ENCODE assay signal across 10 cellular contexts in the genomic region with DNA sequence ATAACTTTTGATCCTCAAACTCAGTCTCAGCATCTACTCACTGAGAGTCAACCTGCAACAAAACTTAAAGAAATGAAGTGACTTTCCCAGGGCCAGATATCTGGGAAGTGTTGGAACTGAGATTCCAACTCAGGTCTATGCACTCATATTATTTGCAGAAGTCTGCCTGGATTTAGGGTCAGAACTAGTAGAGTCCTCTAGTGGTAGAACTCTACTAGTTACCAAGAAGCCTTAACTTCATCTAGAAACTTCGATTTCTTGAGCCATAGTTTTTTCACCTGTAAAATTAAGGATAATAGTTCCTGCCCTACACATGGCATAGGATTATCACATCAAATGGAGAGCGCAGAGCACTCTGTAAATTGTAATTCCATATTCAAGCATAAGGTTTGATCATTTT. TPM values are rescaled to one million over a fixed set of nuclear protein-coding genes. Genes with fewer than 3 reads are reported as not detected.
A peak's percentile ranks its signal among the peaks of the same experiment; 100 is the strongest.
DNase-seq lines count a peak whose midpoint lies in the region; ATAC-seq, FAIRE-seq and TF ChIP-seq lines count a peak whose summit lies in the region.
"Had no signal": no experiment of that assay in that cellular context is flagged by ENCODE, and none has a peak within 500 bp of the region (broad histone marks: within the 10 kb centered on the region; RNA-seq: fewer than 3 reads in every experiment).

No MANE protein-coding gene starts in this region.

- H3K23me2 ChIP-seq in H1 (ENCODE audit: low read depth, low read length) = no peaks in the 10 kb centered on the region

- H3K27ac ChIP-seq in H1 (ENCODE audit: low read depth, low read length) (no peak overlapping the region), pancreas (no peak overlapping the region)

- no peak overlapping the region for H4K5ac ChIP-seq in H1 (ENCODE audit: insufficient read length, low read depth, low read length)

- TF ChIP-seq POLR2A in H1 (IDR thresholded peaks at IDR 0.05; ENCODE audit: control extremely low read depth in 1 of 2, low read depth in 2 of 2, low read length in 2 of 2) = no peak

- no peak overlapping the region for H2AFZ ChIP-seq in H1 (ENCODE audit: low read length)

- no peak for TF ChIP-seq EP300 in H1 (IDR thresholded peaks at IDR 0.05; ENCODE audit: borderline replicate concordance in 1 of 2, low read depth in 2 of 2, low read length in 2 of 2)

- no peaks in the 10 kb centered on the region for H4K20me1 ChIP-seq in H1 (replicated peaks in 1 of 2; ENCODE audit: control insufficient read depth in 1 of 2, insufficient read depth in 2 of 2, low read length in 2 of 2)

- H2BK5ac ChIP-seq in H1 (ENCODE audit: low read depth, low read length) = no peak overlapping the region

- no peaks in the 10 kb centered on the region for H3K79me2 ChIP-seq in H1 (ENCODE audit: control insufficient read depth in 1 of 2, insufficient read depth in 2 of 2, low read length in 2 of 2)

- H4K8ac ChIP-seq in H1 (ENCODE audit: extremely low read depth, insufficient read depth, low read length) = no peak overlapping the region

- no peaks in the 10 kb centered on the region for H3K9me3 ChIP-seq in H1 (ENCODE audit: insufficient read depth in 2 of 2, low read depth in 1 of 2, low read length in 1 of 2)
- H3K9me3 ChIP-seq in pancreas = no peaks in the 10 kb centered on the region

- H3K14ac ChIP-seq in H1 (ENCODE audit: insufficient read length) = no peak overlapping the region

- POLR2A ChIA-PET in GM10248 (lab: Yijun Ruan, JAX) (no interaction called here), H1 (lab: Charles Lee; ENCODE audit: partially characterized antibody) (no interaction called here)

- H2BK120ac ChIP-seq in H1 (replicated peaks; ENCODE audit: low read depth, low read length) = no peak overlapping the region

- TF ChIP-seq CTCF in GM10248 (IDR thresholded peaks at IDR 0.05; ENCODE audit: control extremely low read depth, extremely low read depth, low read depth, missing control alignments) (peak; percentile 8), H1 (IDR thresholded peaks at IDR 0.05; ENCODE audit: control extremely low read depth in 1 of 3, insufficient read depth in 1 of 3, low read depth in 1 of 3, low read length in 3 of 3) (peak in 2 of 3 experiments; percentile 22 to 39; a peak in 2 of 4 replicates), pancreas (IDR thresholded peaks at IDR 0.05) (peak in 3 of 4 donors; percentile 9 to 19 (median 11))

- CTCF ChIA-PET in GM10248 (lab: Yijun Ruan, JAX) (interaction anchor here (0.9 to 1.4 kb wide), 2 partner anchors 26 to 27 kb away, joined by 3 to 4 read pairs; no protein-coding TSS in a partner anchor), H1 (lab: Charles Lee; ENCODE audit: partially characterized antibody) (interaction anchor here (0.6 to 2.0 kb wide), 6 partner anchors 9 to 111 kb away, joined by 3 to 5 read pairs (median 4); a partner anchor contains a TSS)

- H3K23ac ChIP-seq in H1 (ENCODE audit: insufficient read length) = no peak overlapping the region

- WGBS in H1 (ENCODE audit: extremely low coverage in 1 of 2, insufficient coverage in 1 of 2, insufficient read length in 1 of 2, insufficient replicate concordance in 2 of 2, low coverage in 1 of 2, low lambda C conversion rate in 2 of 2, missing lambda C conversion rate in 1 of 2), 2 experiments = 72% methylated on average over 2 of the region's 2 CpGs; no CpG with 5 or more reads in 1 of the 2 experiments
- 41 to 52% methylated on average over 2 of the region's 2 CpGs for WGBS in pancreas, 2 donors

- FAIRE-seq in H1 (lab: Jason Lieb, UNC) (no peak), pancreas (lab: Jason Lieb, UNC) (no peak)

- H3K4me2 ChIP-seq in H1 (ENCODE audit: insufficient read depth in 1 of 2, low read depth in 2 of 2, low read length in 2 of 2) = no peak overlapping the region

- peak; percentile 48 to 52 for TF ChIP-seq RAD21 in H1 (IDR thresholded peaks at IDR 0.05 in 1 of 2, conservative IDR thresholded peaks at IDR 0.05 in 1 of 2; ENCODE audit: low read depth in 2 of 2, low read length in 2 of 2)

- no peak overlapping the region for H2BK20ac ChIP-seq in H1 (ENCODE audit: low read length)

- no peak overlapping the region for H2BK15ac ChIP-seq in H1 (ENCODE audit: low read length)

- H3K4me3 ChIP-seq in H1 (ENCODE audit: extremely low read depth in 1 of 4, insufficient read depth in 2 of 4, low read depth in 3 of 4, low read length in 4 of 4) (no peak overlapping the region), pancreas (no peak overlapping the region)

- no peaks in the 10 kb centered on the region for H3K36me3 ChIP-seq in H1 (ENCODE audit: control insufficient read depth in 2 of 4, insufficient read depth in 4 of 4, low read length in 3 of 4)
- no peaks in the 10 kb centered on the region for H3K36me3 ChIP-seq in pancreas

- H2AK5ac ChIP-seq in H1 (ENCODE audit: low read depth, low read length) = no peak overlapping the region

- H3K27me3 ChIP-seq in H1 (replicated peaks in 1 of 4; ENCODE audit: control insufficient read depth in 3 of 4, extremely low read depth in 1 of 4, insufficient read depth in 3 of 4, low read length in 3 of 4) (no peaks in the 10 kb centered on the region), pancreas (no peaks in the 10 kb centered on the region)

- H4K91ac ChIP-seq in H1 (replicated peaks; ENCODE audit: insufficient read length, low read length) = no peak overlapping the region

- no peak overlapping the region for H2BK12ac ChIP-seq in H1 (ENCODE audit: low read depth, low read length)

- intact Hi-C loops in pancreas (cut with DNase I) = no loop called here

- H3K4ac ChIP-seq in H1 (replicated peaks; ENCODE audit: insufficient read length, low read depth, low read length) = no peak overlapping the region

- no peak overlapping the region for H3K56ac ChIP-seq in H1 (replicated peaks; ENCODE audit: insufficient read length, low read depth, low read length)

- DNase-seq in GM10248 (ENCODE audit: extremely low spot score) (no peak), NCI-H69 (lab: John Stamatoyannopoulos, UW) (peak; percentile 2), H1 (ENCODE audit: low read depth in 1 of 2, low spot score in 2 of 2) (no peak), pancreas (no peak), HT-29 (ENCODE audit: low spot score) (no peak)
- no peak for DNase-seq in stimulated activated CD4-positive, alpha-beta T cell treated with anti-CD3 and anti-CD28 coated beads, Interleukin-2, amount 100 ng/mL, for 48 hours
- DNase-seq: activated CD8-positive, alpha-beta memory T cell treated with anti-CD3 and anti-CD28 coated beads, Interleukin-2, amount 10 ng/mL, durations not matched to agents 7 days and 5 days; NCI-H774 had no signal

- no peak overlapping the region for H3K18ac ChIP-seq in H1 (ENCODE audit: extremely low read depth, low read length)

- H3K9ac ChIP-seq in H1 (replicated peaks in 1 of 4; ENCODE audit: extremely low read depth in 1 of 4, low read depth in 3 of 4, low read length in 3 of 4) = no peak overlapping the region

- no peaks in the 10 kb centered on the region for H3K79me1 ChIP-seq in H1 (ENCODE audit: low read depth, low read length)

- H3K4me1 ChIP-seq in H1 (replicated peaks in 1 of 4; ENCODE audit: control insufficient read depth in 3 of 4, insufficient read depth in 4 of 4, low read length in 3 of 4) (no peaks in the 10 kb centered on the region), pancreas (no peaks in the 10 kb centered on the region)

- ATAC-seq in pancreas = peak in 3 of 4 donors; percentile 45 to 64 (median 51)
- no peak for ATAC-seq in GM21619 (IDR thresholded peaks at IDR 0.05; ENCODE audit: unreplicated experiment)
- no peak for ATAC-seq in GM19452 (IDR thresholded peaks at IDR 0.05; ENCODE audit: unreplicated experiment)
- ATAC-seq: activated CD8-positive, alpha-beta memory T cell treated with anti-CD3 and anti-CD28 coated beads, Interleukin-2, amount 10 ng/mL, durations not matched to agents 7 days and 5 days had no signal

RNA-seq across cellular contexts. Expression of a gene that starts 23.4 kb away (rescaled TPM):
- not detected in 2 replicates for total RNA-seq in H1 (2021; fragmentation: NEBNext Ultra II Directional; extraction: Animal tissue kit (Norgen Biotek cat#: 25700))
- polyA plus RNA-seq in H1 (2011; rRNA removed) (not detected in 2 replicates), pancreas (under 1 TPM in 1 of 2 donors, not detected in 1; 0.08 TPM)
- polyA plus RNA-seq in H1 (2011; cell fraction: cytosol; rRNA removed) = not detected
- not detected for polyA plus RNA-seq in H1 (2011; cell fraction: nucleus; rRNA removed)
- polyA plus RNA-seq in H1 (2012, experiment 1 of 2) = not detected in 4 replicates
- not detected for polyA plus RNA-seq in H1 (2012, experiment 2 of 2)
- not detected for polyA plus RNA-seq in H1 (2013, experiment 1 of 2)
- not detected for polyA plus RNA-seq in H1 (2013, experiment 2 of 2)
- not detected in 2 replicates for polyA minus RNA-seq in H1 (2011; rRNA and poly(A)+ RNA removed)
- not detected for polyA minus RNA-seq in H1 (2011; cell fraction: cytosol; rRNA and poly(A)+ RNA removed)
- not detected for polyA minus RNA-seq in H1 (2011; cell fraction: nucleus; rRNA and poly(A)+ RNA removed)
- not detected for total RNA-seq in pancreas
- total RNA-seq in HT-29 (2014; rRNA removed; shearing (Covaris generic)) = not detected in 2 replicates
- total RNA-seq: activated CD8-positive, alpha-beta memory T cell treated with anti-CD3 and anti-CD28 coated beads, Interleukin-2, amount 10 ng/mL, durations not matched to agents 7 days and 5 days had no signal

RNA-seq across cellular contexts. Expression of a gene that starts 28.2 kb away (rescaled TPM):
- not detected in 2 replicates for total RNA-seq in H1 (2021; fragmentation: NEBNext Ultra II Directional; extraction: Animal tissue kit (Norgen Biotek cat#: 25700))
- polyA plus RNA-seq in H1 (2011; rRNA removed) = not detected in 2 replicates
- polyA plus RNA-seq in H1 (2011; cell fraction: cytosol; rRNA removed) = not detected
- polyA plus RNA-seq in H1 (2011; cell fraction: nucleus; rRNA removed) = not detected
- not detected in 4 replicates for polyA plus RNA-seq in H1 (2012, experiment 1 of 2)
- polyA plus RNA-seq in H1 (2012, experiment 2 of 2) = not detected
- polyA plus RNA-seq in H1 (2013, experiment 1 of 2) = not detected
- polyA plus RNA-seq in H1 (2013, experiment 2 of 2) = not detected
- not detected in 2 replicates for polyA minus RNA-seq in H1 (2011; rRNA and poly(A)+ RNA removed)
- polyA minus RNA-seq in H1 (2011; cell fraction: cytosol; rRNA and poly(A)+ RNA removed) = not detected
- not detected for polyA minus RNA-seq in H1 (2011; cell fraction: nucleus; rRNA and poly(A)+ RNA removed)
- total RNA-seq in pancreas = not detected
- polyA plus RNA-seq in pancreas = not detected
- total RNA-seq in HT-29 (2014; rRNA removed; shearing (Covaris generic)) = not detected in 2 replicates
- total RNA-seq: activated CD8-positive, alpha-beta memory T cell treated with anti-CD3 and anti-CD28 coated beads, Interleukin-2, amount 10 ng/mL, durations not matched to agents 7 days and 5 days had no signal

RNA-seq across cellular contexts. Expression of a gene that starts 45.1 kb away (rescaled TPM):
- total RNA-seq in H1 (2021; fragmentation: NEBNext Ultra II Directional; extraction: Animal tissue kit (Norgen Biotek cat#: 25700)) = not detected in 2 replicates
- polyA plus RNA-seq in H1 (2011; rRNA removed) (not detected in 2 replicates), pancreas (not detected)
- polyA plus RNA-seq in H1 (2011; cell fraction: cytosol; rRNA removed) = not detected
- polyA plus RNA-seq in H1 (2011; cell fraction: nucleus; rRNA removed) = not detected
- polyA plus RNA-seq in H1 (2012, experiment 1 of 2) = not detected in 4 replicates
- polyA plus RNA-seq in H1 (2012, experiment 2 of 2) = not detected
- polyA plus RNA-seq in H1 (2013, experiment 1 of 2) = not detected
- polyA plus RNA-seq in H1 (2013, experiment 2 of 2) = not detected
- polyA minus RNA-seq in H1 (2011; rRNA and poly(A)+ RNA removed) = not detected in 2 replicates
- not detected for polyA minus RNA-seq in H1 (2011; cell fraction: cytosol; rRNA and poly(A)+ RNA removed)
- polyA minus RNA-seq in H1 (2011; cell fraction: nucleus; rRNA and poly(A)+ RNA removed) = not detected
- not detected for total RNA-seq in pancreas
- not detected in 2 replicates for total RNA-seq in HT-29 (2014; rRNA removed; shearing (Covaris generic))
- total RNA-seq: activated CD8-positive, alpha-beta memory T cell treated with anti-CD3 and anti-CD28 coated beads, Interleukin-2, amount 10 ng/mL, durations not matched to agents 7 days and 5 days had no signal

RNA-seq across cellular contexts. Expression of a gene that starts 55.4 kb away (rescaled TPM):
- not detected in 2 replicates for total RNA-seq in H1 (2021; fragmentation: NEBNext Ultra II Directional; extraction: Animal tissue kit (Norgen Biotek cat#: 25700))
- not detected in 2 replicates for polyA plus RNA-seq in H1 (2011; rRNA removed)
- not detected for polyA plus RNA-seq in H1 (2011; cell fraction: cytosol; rRNA removed)
- polyA plus RNA-seq in H1 (2011; cell fraction: nucleus; rRNA removed) = not detected
- polyA plus RNA-seq in H1 (2012, experiment 1 of 2) = not detected in 4 replicates
- polyA plus RNA-seq in H1 (2012, experiment 2 of 2) = not detected
- polyA plus RNA-seq in H1 (2013, experiment 1 of 2) = not detected
- not detected for polyA plus RNA-seq in H1 (2013, experiment 2 of 2)
- not detected in 2 replicates for polyA minus RNA-seq in H1 (2011; rRNA and poly(A)+ RNA removed)
- not detected for polyA minus RNA-seq in H1 (2011; cell fraction: cytosol; rRNA and poly(A)+ RNA removed)
- not detected for polyA minus RNA-seq in H1 (2011; cell fraction: nucleus; rRNA and poly(A)+ RNA removed)
- total RNA-seq in pancreas = not detected
- polyA plus RNA-seq in pancreas = not detected
- total RNA-seq in HT-29 (2014; rRNA removed; shearing (Covaris generic)) = not detected in 2 replicates
- total RNA-seq: activated CD8-positive, alpha-beta memory T cell treated with anti-CD3 and anti-CD28 coated beads, Interleukin-2, amount 10 ng/mL, durations not matched to agents 7 days and 5 days had no signal

Comparison
In these comparisons a context has a peak if more than half of its experiments do, and no peak if none do; other contexts are left out.
1. ATAC-seq: peak in pancreas (3 of 4); none in GM21619 (single experiment) and GM19452 (single experiment).
2. Peak in every context shown above with its lines, with median percentiles within 50 percentile points of each other: CTCF ChIP-seq.